ENCODE assay signal across 14 cellular contexts in genomic region chr16:19127205-19127604, GRCh38. TPM values are rescaled to one million over a fixed set of nuclear protein-coding genes. Genes with fewer than 3 reads are reported as not detected.
A peak's percentile ranks its signal among the peaks of the same experiment; 100 is the strongest.
DNase-seq lines count a peak whose midpoint lies in the region; ATAC-seq and TF ChIP-seq lines count a peak whose summit lies in the region.
"Had no signal": no experiment of that assay in that cellular context is flagged by ENCODE, and none has a peak within 500 bp of the region (broad histone marks: within the 10 kb centered on the region; RNA-seq: fewer than 3 reads in every experiment).

No MANE protein-coding gene starts in this region.

- H3K9me3 Mint-ChIP-seq in activated T-helper 1 cell treated with anti-CD3 and anti-CD28 coated beads, Interleukin-12 subunit alpha, Interleukin-12 subunit beta, Interleukin-2, Interleukin-4 antibody, amounts not matched to agents 30 ng/mL and 10 ng/mL and 1 ng/mL, durations not matched to agents 14 hours and 24 hours and 36 hours: peaks cover 16% of the 10 kb centered on the region
- H3K9me3 Mint-ChIP-seq in CD8-positive, alpha-beta memory T cell: no peaks in the 10 kb centered on the region
- H3K9me3 Mint-ChIP-seq: CD4-positive, alpha-beta T cell had no signal

- TF ChIP-seq POLR2A in GM18505 (IDR thresholded peaks at IDR 0.05; ENCODE audit: borderline replicate concordance, extremely low read depth, insufficient read depth, insufficient read length): no peak

- no peak overlapping the region for H3K27ac ChIP-seq in CD8-positive, alpha-beta memory T cell (ENCODE audit: low read depth, low read length)
- H3K27ac ChIP-seq: coronary artery, neutrophil had no signal

- H3K36me3 ChIP-seq in CD8-positive, alpha-beta memory T cell (ENCODE audit: insufficient read depth, low read length): no peaks in the 10 kb centered on the region
- H3K36me3 ChIP-seq: neutrophil had no signal

- DNase-seq in activated T-helper 1 cell treated with anti-CD3 and anti-CD28 coated beads, Interleukin-12 subunit alpha, Interleukin-12 subunit beta, Interleukin-2, Interleukin-4 antibody, amounts not matched to agents 30 ng/mL and 10 ng/mL and 1 ng/mL, durations not matched to agents 14 hours and 24 hours and 36 hours (ENCODE audit: low spot score): no peak
- DNase-seq in left ventricle myocardium superior: no peak
- DNase-seq in CD8-positive, alpha-beta memory T cell: no peak
- DNase-seq in GF-D8 (lab: John Stamatoyannopoulos, UW): no peak
- DNase-seq: activated naive CD8-positive, alpha-beta T cell treated with anti-CD3 and anti-CD28 coated beads, Interleukin-2, amount 10 ng/mL, durations not matched to agents 7 days and 5 days; CD4-positive, alpha-beta T cell; Karpas-422 had no signal

- peaks cover 53% of the 10 kb centered on the region for H3K4me1 Mint-ChIP-seq in activated T-helper 1 cell treated with anti-CD3 and anti-CD28 coated beads, Interleukin-12 subunit alpha, Interleukin-12 subunit beta, Interleukin-2, Interleukin-4 antibody, amounts not matched to agents 30 ng/mL and 10 ng/mL and 1 ng/mL, durations not matched to agents 14 hours and 24 hours and 36 hours (ENCODE audit: low read depth)
- H3K4me1 Mint-ChIP-seq in CD8-positive, alpha-beta memory T cell: peaks cover 14 to 22% (median 15%) of the 10 kb centered on the region in 3 donors

- peaks cover 10% of the 10 kb centered on the region for H3K36me3 Mint-ChIP-seq in activated T-helper 1 cell treated with anti-CD3 and anti-CD28 coated beads, Interleukin-12 subunit alpha, Interleukin-12 subunit beta, Interleukin-2, Interleukin-4 antibody, amounts not matched to agents 30 ng/mL and 10 ng/mL and 1 ng/mL, durations not matched to agents 14 hours and 24 hours and 36 hours (ENCODE audit: low read depth)
- no peaks in the 10 kb centered on the region for H3K36me3 Mint-ChIP-seq in CD8-positive, alpha-beta memory T cell
- H3K36me3 Mint-ChIP-seq: activated naive CD8-positive, alpha-beta T cell treated with anti-CD3 and anti-CD28 coated beads, Interleukin-2, amount 10 ng/mL, durations not matched to agents 7 days and 5 days had no signal

- CTCF ChIA-PET in CD8-positive, alpha-beta memory T cell (lab: Charles Lee): no interaction called here

- no peaks in the 10 kb centered on the region for H3K27me3 Mint-ChIP-seq in activated T-helper 1 cell treated with anti-CD3 and anti-CD28 coated beads, Interleukin-12 subunit alpha, Interleukin-12 subunit beta, Interleukin-2, Interleukin-4 antibody, amounts not matched to agents 30 ng/mL and 10 ng/mL and 1 ng/mL, durations not matched to agents 14 hours and 24 hours and 36 hours (ENCODE audit: insufficient read depth)
- peaks cover 2 to 9% of the 10 kb centered on the region in 2 donors for H3K27me3 Mint-ChIP-seq in CD8-positive, alpha-beta memory T cell
- H3K27me3 Mint-ChIP-seq: CD4-positive, alpha-beta T cell had no signal

- no peak overlapping the region for H3K4me3 ChIP-seq in CD8-positive, alpha-beta memory T cell (ENCODE audit: low read length)
- H3K4me3 ChIP-seq: coronary artery, lung had no signal

- H3K27ac Mint-ChIP-seq in activated T-helper 1 cell treated with anti-CD3 and anti-CD28 coated beads, Interleukin-12 subunit alpha, Interleukin-12 subunit beta, Interleukin-2, Interleukin-4 antibody, amounts not matched to agents 30 ng/mL and 10 ng/mL and 1 ng/mL, durations not matched to agents 14 hours and 24 hours and 36 hours: peak overlapping the region; percentile 91
- peak overlapping the region in 1 of 8 donors; percentile 35 for H3K27ac Mint-ChIP-seq in CD8-positive, alpha-beta memory T cell
- H3K27ac Mint-ChIP-seq: activated naive CD8-positive, alpha-beta T cell treated with anti-CD3 and anti-CD28 coated beads, Interleukin-2, amount 10 ng/mL, durations not matched to agents 7 days and 5 days; CD4-positive, alpha-beta T cell had no signal

- no peaks in the 10 kb centered on the region for H3K9me3 ChIP-seq in CD8-positive, alpha-beta memory T cell (ENCODE audit: low read length)
- H3K9me3 ChIP-seq: neutrophil had no signal

- ATAC-seq in GM18505 (IDR thresholded peaks at IDR 0.05; ENCODE audit: unreplicated experiment): peak; percentile 46
- peak; percentile 38 for ATAC-seq in GM19438 (IDR thresholded peaks at IDR 0.05; ENCODE audit: low read depth, unreplicated experiment)
- peak; percentile 25 for ATAC-seq in HG02981 (IDR thresholded peaks at IDR 0.05; ENCODE audit: unreplicated experiment)
- ATAC-seq in left ventricle myocardium superior: no peak

- peak overlapping the region; percentile 35 for H3K4me3 Mint-ChIP-seq in activated T-helper 1 cell treated with anti-CD3 and anti-CD28 coated beads, Interleukin-12 subunit alpha, Interleukin-12 subunit beta, Interleukin-2, Interleukin-4 antibody, amounts not matched to agents 30 ng/mL and 10 ng/mL and 1 ng/mL, durations not matched to agents 14 hours and 24 hours and 36 hours
- peak overlapping the region in 1 of 7 donors; percentile 15 for H3K4me3 Mint-ChIP-seq in CD8-positive, alpha-beta memory T cell
- H3K4me3 Mint-ChIP-seq: activated naive CD8-positive, alpha-beta T cell treated with anti-CD3 and anti-CD28 coated beads, Interleukin-2, amount 10 ng/mL, durations not matched to agents 7 days and 5 days; CD4-positive, alpha-beta T cell had no signal

- intact Hi-C loops in activated T-helper 1 cell treated with anti-CD3 and anti-CD28 coated beads, Interleukin-12 subunit alpha, Interleukin-12 subunit beta, Interleukin-2, Interleukin-4 antibody, amounts not matched to agents 30 ng/mL and 10 ng/mL and 1 ng/mL, durations not matched to agents 14 hours and 24 hours and 36 hours (cut with micrococcal nuclease): loop anchor here (1.0 kb wide), 1 partner anchor 8 kb away; no protein-coding TSS in a partner anchor
- intact Hi-C loops in left ventricle myocardium superior (cut with micrococcal nuclease): no loop called here

- POLR2A ChIA-PET in CD8-positive, alpha-beta memory T cell (lab: Charles Lee): no interaction called here

- no peaks in the 10 kb centered on the region for H3K27me3 ChIP-seq in CD8-positive, alpha-beta memory T cell (ENCODE audit: insufficient read depth, low read length, poor library complexity, severe bottlenecking)
- H3K27me3 ChIP-seq: neutrophil had no signal

- no peaks in the 10 kb centered on the region for H3K4me1 ChIP-seq in CD8-positive, alpha-beta memory T cell (ENCODE audit: insufficient read depth, low read length)

RNA-seq across cellular contexts. Expression of gene ITPRIPL2, which starts 13.4 kb away (rescaled TPM):
- 46.7 and 49.6 TPM in 2 replicates for total RNA-seq in activated T-helper 1 cell treated with anti-CD3 and anti-CD28 coated beads, Interleukin-12 subunit alpha, Interleukin-12 subunit beta, Interleukin-2, Interleukin-4 antibody, amounts not matched to agents 30 ng/mL and 10 ng/mL and 1 ng/mL, durations not matched to agents 14 hours and 24 hours and 36 hours
- 12.3 TPM for total RNA-seq in left ventricle myocardium superior
- total RNA-seq in CD8-positive, alpha-beta memory T cell: 10 to 100 TPM; 15.8 to 17.3 TPM
- polyA plus RNA-seq in CD8-positive, alpha-beta memory T cell: 0.89 TPM

RNA-seq across cellular contexts. Expression of gene SYT17, which starts 40.8 kb away (rescaled TPM):
- total RNA-seq in activated T-helper 1 cell treated with anti-CD3 and anti-CD28 coated beads, Interleukin-12 subunit alpha, Interleukin-12 subunit beta, Interleukin-2, Interleukin-4 antibody, amounts not matched to agents 30 ng/mL and 10 ng/mL and 1 ng/mL, durations not matched to agents 14 hours and 24 hours and 36 hours: 0.37 and 0.54 TPM in 2 replicates
- total RNA-seq in left ventricle myocardium superior: 0.64 TPM
- not detected for total RNA-seq in CD8-positive, alpha-beta memory T cell
- not detected for polyA plus RNA-seq in CD8-positive, alpha-beta memory T cell
- total RNA-seq: activated naive CD8-positive, alpha-beta T cell treated with anti-CD3 and anti-CD28 coated beads, Interleukin-2, amount 10 ng/mL, durations not matched to agents 7 days and 5 days; CD4-positive, alpha-beta T cell had no signal
- polyA plus RNA-seq: fibroblast of lung had no signal

RNA-seq across cellular contexts. Expression of gene COQ7, which starts 59.8 kb away (rescaled TPM):
- 17.3 and 19.6 TPM in 2 replicates for total RNA-seq in activated T-helper 1 cell treated with anti-CD3 and anti-CD28 coated beads, Interleukin-12 subunit alpha, Interleukin-12 subunit beta, Interleukin-2, Interleukin-4 antibody, amounts not matched to agents 30 ng/mL and 10 ng/mL and 1 ng/mL, durations not matched to agents 14 hours and 24 hours and 36 hours
- total RNA-seq in left ventricle myocardium superior: 40.1 TPM
- total RNA-seq in CD8-positive, alpha-beta memory T cell: 10 to 100 TPM; 22.4 TPM
- 13.2 TPM for polyA plus RNA-seq in CD8-positive, alpha-beta memory T cell
